Comparison of ENCODE assay signal across 30 cellular contexts in the genomic region with DNA sequence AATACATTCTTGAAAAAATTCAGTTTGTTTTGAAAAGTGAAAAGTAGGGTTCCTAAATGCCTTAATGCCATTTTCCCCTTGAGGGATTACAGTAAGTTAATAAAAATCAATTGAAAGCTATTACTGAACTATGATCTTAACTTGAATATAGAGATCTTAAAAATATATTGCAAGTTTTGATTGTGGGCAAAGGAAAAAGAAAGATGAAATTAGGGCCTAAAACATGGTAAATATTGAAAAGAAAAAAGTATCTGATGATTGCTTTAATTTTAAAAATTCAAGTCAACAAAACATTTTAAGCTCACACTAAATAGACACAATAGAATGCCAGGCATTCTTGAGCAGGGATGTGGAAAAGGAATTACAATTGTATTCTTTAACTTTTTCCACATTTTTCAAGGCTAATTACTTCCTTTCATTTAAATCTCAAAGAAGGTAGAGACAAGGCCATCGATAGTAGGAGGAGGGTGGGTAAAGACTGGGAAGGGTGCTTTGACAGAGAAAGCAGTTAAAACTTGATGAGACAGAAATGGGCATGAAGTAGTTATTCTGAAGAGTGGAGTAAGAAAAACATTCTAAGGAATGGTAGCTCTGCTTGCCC.
DNase-seq lines count a peak whose midpoint lies in the region; ATAC-seq and TF ChIP-seq lines count a peak whose summit lies in the region.
"Had no signal": no experiment of that assay in that cellular context is flagged by ENCODE, and none has a peak within 500 bp of the region (broad histone marks: within the 10 kb centered on the region; RNA-seq: fewer than 3 reads in every experiment).

No MANE protein-coding gene starts in this region.

- H3K4me1 Mint-ChIP-seq in stimulated activated naive CD8-positive, alpha-beta T cell treated with anti-CD3 and anti-CD28 coated beads, Interleukin-15, Interleukin-2, amounts not matched to agents 100 ng/mL and 50 ng/mL, for 24 hours (ENCODE audit: low read depth), result peaks cover 32% of the 10 kb centered on the region
- peaks cover 20% of the 10 kb centered on the region for H3K4me1 Mint-ChIP-seq in activated naive CD8-positive, alpha-beta T cell treated with anti-CD3 and anti-CD28 coated beads for 36 hours
- peaks cover 2% of the 10 kb centered on the region for H3K4me1 Mint-ChIP-seq in activated T-cell treated with anti-CD3 and anti-CD28 coated beads, Interleukin-2, amount 50 U/mL, for 4 hours (ENCODE audit: low read depth)
- H3K4me1 Mint-ChIP-seq: CD14-positive monocyte; central memory CD8-positive, alpha-beta T cell; memory B cell had no signal

- H3K9ac ChIP-seq in iPS-20b (ENCODE audit: low read depth, low read length), result peak overlapping the region; percentile 55; the same call in 1 of the 2 replicates

- peaks cover 5% of the 10 kb centered on the region for H3K9me3 Mint-ChIP-seq in stimulated activated naive CD8-positive, alpha-beta T cell treated with anti-CD3 and anti-CD28 coated beads, Interleukin-15, Interleukin-2, amounts not matched to agents 100 ng/mL and 50 ng/mL, for 24 hours
- peaks cover 6% of the 10 kb centered on the region for H3K9me3 Mint-ChIP-seq in activated naive CD8-positive, alpha-beta T cell treated with anti-CD3 and anti-CD28 coated beads for 36 hours
- H3K9me3 Mint-ChIP-seq in activated T-cell treated with anti-CD3 and anti-CD28 coated beads, Interleukin-2, amount 50 U/mL, for 4 hours, result no peaks in the 10 kb centered on the region
- H3K9me3 Mint-ChIP-seq: central memory CD8-positive, alpha-beta T cell; memory B cell had no signal

- no peak for TF ChIP-seq POLR2A in thyroid gland (IDR thresholded peaks at IDR 0.05)

- H3K4me1 ChIP-seq in iPS-20b (ENCODE audit: insufficient read depth, low read length) (peaks cover 49% of the 10 kb centered on the region; the same call in 1 of the 2 replicates), thyroid gland (peaks cover 22 to 29% of the 10 kb centered on the region in 2 donors)
- H3K4me1 ChIP-seq: gastrocnemius medialis, left lung, stomach, uterus had no signal

- DNase-seq in stimulated activated naive CD8-positive, alpha-beta T cell treated with anti-CD3 and anti-CD28 coated beads, Interleukin-15, Interleukin-2, amounts not matched to agents 100 U/mL and 50 U/mL, for 24 hours, result no peak
- DNase-seq in activated naive CD8-positive, alpha-beta T cell treated with anti-CD3 and anti-CD28 coated beads for 36 hours, result no peak
- DNase-seq in thyroid gland (no peak), NCI-H146 (lab: John Stamatoyannopoulos, UW) (no peak)
- no peak for DNase-seq in activated T-cell treated with anti-CD3 and anti-CD28 coated beads, Interleukin-2, amount 50 U/mL, for 4 hours
- DNase-seq: 8988T; activated CD4-positive, alpha-beta T cell treated with anti-CD3 and anti-CD28 coated beads for 48 hours; activated gamma-delta T cell; activated T-cell treated with anti-CD3 and anti-CD28 coated beads, Interleukin-2, amount 50 U/mL, for 1 hour; Calu3; DMS79 treated with DMSO at 0.1 percent for 48 hours; gastrocnemius medialis; left lung; NCI-H1694 treated with DMSO at 0.1 percent for 48 hours; OCI-M1; posterior cingulate gyrus; right cardiac atrium; stimulated activated CD4-positive, alpha-beta T cell treated with anti-CD3 and anti-CD28 coated beads, Interleukin-2, amount 100 ng/mL, for 24 hours; stimulated activated CD8-positive, alpha-beta memory T cell treated with anti-CD3 and anti-CD28 coated beads, Interleukin-4, amount 100 ng/mL, for 48 hours; stomach; T-cell; uterus; WERI-Rb-1 had no signal

- ATAC-seq in stimulated activated naive CD8-positive, alpha-beta T cell treated with anti-CD3 and anti-CD28 coated beads, Interleukin-15, Interleukin-2, amounts not matched to agents 100 U/mL and 50 U/mL, for 24 hours, result no peak
- ATAC-seq in activated T-cell treated with anti-CD3 and anti-CD28 coated beads, Interleukin-2, amount 50 U/mL, for 4 hours, result no peak
- no peak for ATAC-seq in HG03469 (IDR thresholded peaks at IDR 0.05; ENCODE audit: unreplicated experiment)
- ATAC-seq: gastrocnemius medialis, left lung, right cardiac atrium, T-cell had no signal

- peak overlapping the region; percentile 28; the same call in 1 of the 2 replicates for H3K4me3 ChIP-seq in iPS-20b (ENCODE audit: low read length)
- no peak overlapping the region for H3K4me3 ChIP-seq in thyroid gland (replicated peaks in 1 of 3)
- H3K4me3 ChIP-seq: gastrocnemius medialis, left lung, stomach, uterus had no signal

- intact Hi-C loops in thyroid gland (cut with DNase I), result no loop called here

- no peaks in the 10 kb centered on the region for H3K9me3 ChIP-seq in iPS-20b (ENCODE audit: insufficient read depth, low read depth, low read length)
- H3K9me3 ChIP-seq in thyroid gland, result no peaks in the 10 kb centered on the region
- H3K9me3 ChIP-seq: gastrocnemius medialis, left lung, stomach, uterus had no signal

- H3K27me3 Mint-ChIP-seq in stimulated activated naive CD8-positive, alpha-beta T cell treated with anti-CD3 and anti-CD28 coated beads, Interleukin-15, Interleukin-2, amounts not matched to agents 100 ng/mL and 50 ng/mL, for 24 hours, result no peaks in the 10 kb centered on the region
- no peaks in the 10 kb centered on the region for H3K27me3 Mint-ChIP-seq in activated naive CD8-positive, alpha-beta T cell treated with anti-CD3 and anti-CD28 coated beads for 36 hours
- H3K27me3 Mint-ChIP-seq in activated T-cell treated with anti-CD3 and anti-CD28 coated beads, Interleukin-2, amount 50 U/mL, for 4 hours (ENCODE audit: low read depth), result no peaks in the 10 kb centered on the region
- H3K27me3 Mint-ChIP-seq: central memory CD8-positive, alpha-beta T cell; dendritic cell treated with granulocyte-macrophage colony-stimulating factor and Interleukin-4, amounts not matched to agents 40 ng/mL and 50 ng/mL, for 4 days; T-cell had no signal

- H3K27me3 ChIP-seq in iPS-20b (ENCODE audit: insufficient read depth, low read length) (no peaks in the 10 kb centered on the region), thyroid gland (no peaks in the 10 kb centered on the region)
- H3K27me3 ChIP-seq: gastrocnemius medialis, left lung, stomach, uterus had no signal

- no peak overlapping the region for H3K4me3 Mint-ChIP-seq in stimulated activated naive CD8-positive, alpha-beta T cell treated with anti-CD3 and anti-CD28 coated beads, Interleukin-15, Interleukin-2, amounts not matched to agents 100 ng/mL and 50 ng/mL, for 24 hours
- H3K4me3 Mint-ChIP-seq in activated naive CD8-positive, alpha-beta T cell treated with anti-CD3 and anti-CD28 coated beads for 36 hours, result no peak overlapping the region
- H3K4me3 Mint-ChIP-seq in activated T-cell treated with anti-CD3 and anti-CD28 coated beads, Interleukin-2, amount 50 U/mL, for 4 hours, result no peak overlapping the region
- H3K4me3 Mint-ChIP-seq: CD14-positive monocyte; central memory CD8-positive, alpha-beta T cell; dendritic cell treated with granulocyte-macrophage colony-stimulating factor and Interleukin-4, amounts not matched to agents 40 ng/mL and 50 ng/mL, for 4 days; memory B cell; T-cell had no signal

- peaks cover 35% of the 10 kb centered on the region for H3K36me3 Mint-ChIP-seq in stimulated activated naive CD8-positive, alpha-beta T cell treated with anti-CD3 and anti-CD28 coated beads, Interleukin-15, Interleukin-2, amounts not matched to agents 100 ng/mL and 50 ng/mL, for 24 hours (ENCODE audit: low read depth)
- peaks cover 51% of the 10 kb centered on the region for H3K36me3 Mint-ChIP-seq in activated naive CD8-positive, alpha-beta T cell treated with anti-CD3 and anti-CD28 coated beads for 36 hours
- peaks cover 15% of the 10 kb centered on the region for H3K36me3 Mint-ChIP-seq in activated T-cell treated with anti-CD3 and anti-CD28 coated beads, Interleukin-2, amount 50 U/mL, for 4 hours (ENCODE audit: insufficient read depth)
- H3K36me3 Mint-ChIP-seq: CD14-positive monocyte, memory B cell had no signal

- H3K27ac ChIP-seq in iPS-20b (ENCODE audit: low read length), result peak overlapping the region; percentile 54
- H3K27ac ChIP-seq in thyroid gland, result peak overlapping the region; percentile 73 to 93 (median 93)
- H3K27ac ChIP-seq: gastrocnemius medialis, left lung, stomach, uterus, WERI-Rb-1 had no signal

- H3K36me3 ChIP-seq in iPS-20b (ENCODE audit: insufficient read depth, low read depth, low read length), result no peaks in the 10 kb centered on the region
- no peaks in the 10 kb centered on the region for H3K36me3 ChIP-seq in thyroid gland
- H3K36me3 ChIP-seq: gastrocnemius medialis, left lung, stomach, uterus, WERI-Rb-1 had no signal

- H3K27ac Mint-ChIP-seq in stimulated activated naive CD8-positive, alpha-beta T cell treated with anti-CD3 and anti-CD28 coated beads, Interleukin-15, Interleukin-2, amounts not matched to agents 100 ng/mL and 50 ng/mL, for 24 hours, result peak overlapping the region; percentile 47
- H3K27ac Mint-ChIP-seq in activated naive CD8-positive, alpha-beta T cell treated with anti-CD3 and anti-CD28 coated beads for 36 hours, result peak overlapping the region; percentile 4
- H3K27ac Mint-ChIP-seq: CD14-positive monocyte; dendritic cell treated with granulocyte-macrophage colony-stimulating factor and Interleukin-4, amounts not matched to agents 40 ng/mL and 50 ng/mL, for 4 days; memory B cell; T-cell had no signal

- WGBS in thyroid gland, 2 donors, result 4 to 7% methylated on average over 1 of the region's 1 CpG

- TF ChIP-seq CTCF in thyroid gland (IDR thresholded peaks at IDR 0.05), result no peak
